In genomic region chr19:58560921-58561320, GRCh38 we compare ENCODE assay signal across 1 cellular context.
TF ChIP-seq lines count a peak whose summit lies in the region.

No MANE protein-coding gene starts in this region.

TF ChIP-seq in SK-N-SH, 30 proteins besides CTCF, POLR2A, EP300 and RAD21:
- TF ChIP-seq, protein P1, sequence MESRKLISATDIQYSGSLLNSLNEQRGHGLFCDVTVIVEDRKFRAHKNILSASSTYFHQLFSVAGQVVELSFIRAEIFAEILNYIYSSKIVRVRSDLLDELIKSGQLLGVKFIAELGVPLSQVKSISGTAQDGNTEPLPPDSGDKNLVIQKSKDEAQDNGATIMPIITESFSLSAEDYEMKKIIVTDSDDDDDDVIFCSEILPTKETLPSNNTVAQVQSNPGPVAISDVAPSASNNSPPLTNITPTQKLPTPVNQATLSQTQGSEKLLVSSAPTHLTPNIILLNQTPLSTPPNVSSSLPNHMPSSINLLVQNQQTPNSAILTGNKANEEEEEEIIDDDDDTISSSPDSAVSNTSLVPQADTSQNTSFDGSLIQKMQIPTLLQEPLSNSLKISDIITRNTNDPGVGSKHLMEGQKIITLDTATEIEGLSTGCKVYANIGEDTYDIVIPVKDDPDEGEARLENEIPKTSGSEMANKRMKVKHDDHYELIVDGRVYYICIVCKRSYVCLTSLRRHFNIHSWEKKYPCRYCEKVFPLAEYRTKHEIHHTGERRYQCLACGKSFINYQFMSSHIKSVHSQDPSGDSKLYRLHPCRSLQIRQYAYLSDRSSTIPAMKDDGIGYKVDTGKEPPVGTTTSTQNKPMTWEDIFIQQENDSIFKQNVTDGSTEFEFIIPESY (IDR thresholded peaks at IDR 0.05; ENCODE audit: borderline replicate concordance, low read depth), result no peak
- no peak for TF ChIP-seq MEF2A (IDR thresholded peaks at IDR 0.05; ENCODE audit: borderline replicate concordance, low read depth)
- TF ChIP-seq FOXJ3 (CRISPR knock-in tag; IDR thresholded peaks at IDR 0.05), result no peak
- TF ChIP-seq TEAD4 (IDR thresholded peaks at IDR 0.05; ENCODE audit: borderline replicate concordance, insufficient read depth), result no peak
- TF ChIP-seq RFX5 (IDR thresholded peaks at IDR 0.05; ENCODE audit: low read length), result no peak
- TF ChIP-seq NFIC (IDR thresholded peaks at IDR 0.05; ENCODE audit: borderline replicate concordance), result no peak
- no peak for TF ChIP-seq JUND (IDR thresholded peaks at IDR 0.05)
- no peak for TF ChIP-seq GATA2 (CRISPR knock-in tag; IDR thresholded peaks at IDR 0.05)
- TF ChIP-seq CHD2 (IDR thresholded peaks at IDR 0.05; ENCODE audit: low read length, partially characterized antibody), result no peak
- TF ChIP-seq SMC3 (IDR thresholded peaks at IDR 0.05; ENCODE audit: low read depth, low read length), result no peak
- no peak for TF ChIP-seq YY1 (IDR thresholded peaks at IDR 0.05; ENCODE audit: low read depth)
- TF ChIP-seq GABPA (IDR thresholded peaks at IDR 0.05; ENCODE audit: low read depth), result no peak
- TF ChIP-seq FOSL2 (IDR thresholded peaks at IDR 0.05; ENCODE audit: borderline replicate concordance, low read depth), result no peak
- TF ChIP-seq RXRA (IDR thresholded peaks at IDR 0.05; ENCODE audit: borderline replicate concordance, low read depth), result no peak
- no peak for TF ChIP-seq RCOR1 (IDR thresholded peaks at IDR 0.05; ENCODE audit: low read length)
- no peak for TF ChIP-seq MAX (IDR thresholded peaks at IDR 0.05; ENCODE audit: low read depth)
- no peak for TF ChIP-seq ELF1 (IDR thresholded peaks at IDR 0.05)
- TF ChIP-seq, protein P2, sequence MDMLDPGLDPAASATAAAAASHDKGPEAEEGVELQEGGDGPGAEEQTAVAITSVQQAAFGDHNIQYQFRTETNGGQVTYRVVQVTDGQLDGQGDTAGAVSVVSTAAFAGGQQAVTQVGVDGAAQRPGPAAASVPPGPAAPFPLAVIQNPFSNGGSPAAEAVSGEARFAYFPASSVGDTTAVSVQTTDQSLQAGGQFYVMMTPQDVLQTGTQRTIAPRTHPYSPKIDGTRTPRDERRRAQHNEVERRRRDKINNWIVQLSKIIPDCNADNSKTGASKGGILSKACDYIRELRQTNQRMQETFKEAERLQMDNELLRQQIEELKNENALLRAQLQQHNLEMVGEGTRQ (IDR thresholded peaks at IDR 0.05; ENCODE audit: borderline replicate concordance, low read depth, low read length), result no peak
